Comparison of ENCODE assay signal across 25 cellular contexts in genomic region chr5:157908459-157908858, GRCh38. TPM values are rescaled to one million over a fixed set of nuclear protein-coding genes. Genes with fewer than 3 reads are reported as not detected.
DNase-seq lines count a peak whose midpoint lies in the region; ATAC-seq and TF ChIP-seq lines count a peak whose summit lies in the region.
"Had no signal": no experiment of that assay in that cellular context is flagged by ENCODE, and none has a peak within 500 bp of the region (broad histone marks: within the 10 kb centered on the region; RNA-seq: fewer than 3 reads in every experiment).

No MANE protein-coding gene starts in this region.

- H3K36me3 ChIP-seq in GM23338 (ENCODE audit: insufficient read depth) = no peaks in the 10 kb centered on the region
- no peaks in the 10 kb centered on the region for H3K36me3 ChIP-seq in H7 (replicated peaks; ENCODE audit: control insufficient read depth, insufficient read depth, low read length)
- no peaks in the 10 kb centered on the region for H3K36me3 ChIP-seq in esophagus squamous epithelium
- no peaks in the 10 kb centered on the region for H3K36me3 ChIP-seq in upper lobe of right lung
- H3K36me3 ChIP-seq: BE2C, BLaER1 had no signal

- H3K27me3 Mint-ChIP-seq in GM23338 (ENCODE audit: insufficient read depth, low read depth, poor library complexity) = peaks cover 11% of the 10 kb centered on the region
- H3K27me3 Mint-ChIP-seq in activated B cell treated with CpG ODN at 0.5 μM for 24 hours = no peaks in the 10 kb centered on the region

- POLR2A ChIA-PET in activated B cell treated with CpG ODN at 0.5 μM for 24 hours (lab: Charles Lee) = no interaction called here

- H3K4me3 Mint-ChIP-seq in GM23338 (no peak overlapping the region), activated B cell treated with CpG ODN at 0.5 μM for 24 hours (no peak overlapping the region)
- H3K4me3 Mint-ChIP-seq: CD14-positive monocyte; CD4-positive, alpha-beta memory T cell; CD4-positive, CD25-positive, alpha-beta regulatory T cell; CD8-positive, alpha-beta memory T cell had no signal

- peaks cover 15% of the 10 kb centered on the region for H3K4me1 Mint-ChIP-seq in GM23338
- H3K4me1 Mint-ChIP-seq in activated B cell treated with CpG ODN at 0.5 μM for 24 hours = peaks cover 24% of the 10 kb centered on the region
- H3K4me1 Mint-ChIP-seq: CD14-positive monocyte; CD4-positive, alpha-beta memory T cell; CD4-positive, CD25-positive, alpha-beta regulatory T cell; CD8-positive, alpha-beta memory T cell had no signal

- H2AFZ ChIP-seq in GM23338 = no peak overlapping the region

- H3K27ac Mint-ChIP-seq in GM23338 = no peak overlapping the region
- peak overlapping the region; percentile 38 for H3K27ac Mint-ChIP-seq in activated B cell treated with CpG ODN at 0.5 μM for 24 hours
- H3K27ac Mint-ChIP-seq: CD14-positive monocyte; CD4-positive, alpha-beta memory T cell; CD4-positive, CD25-positive, alpha-beta regulatory T cell; CD8-positive, alpha-beta memory T cell had no signal

- H3K27ac ChIP-seq in GM23338 (ENCODE audit: low read depth) (no peak overlapping the region), esophagus squamous epithelium (no peak overlapping the region), upper lobe of right lung (no peak overlapping the region)
- H3K27ac ChIP-seq: BLaER1 had no signal

- H4K20me1 ChIP-seq in GM23338 (replicated peaks; ENCODE audit: insufficient read depth) = no peaks in the 10 kb centered on the region
- H4K20me1 ChIP-seq: BLaER1 had no signal

- TF ChIP-seq CTCF in GM23338 (conservative IDR thresholded peaks at IDR 0.05; ENCODE audit: low read depth in 2 of 2) = no peak
- TF ChIP-seq CTCF in activated B cell treated with CpG ODN at 0.5 μM for 24 hours (IDR thresholded peaks at IDR 0.05) = no peak
- TF ChIP-seq CTCF in esophagus squamous epithelium (IDR thresholded peaks at IDR 0.05) = no peak
- no peak for TF ChIP-seq CTCF in upper lobe of right lung (IDR thresholded peaks at IDR 0.05)

- 88 to 92% methylated on average over 1 of the region's 1 CpG for WGBS in esophagus squamous epithelium, 2 donors

- intact Hi-C loops in activated B cell treated with CpG ODN at 0.5 μM for 24 hours (cut with micrococcal nuclease) = no loop called here
- intact Hi-C loops in esophagus squamous epithelium (cut with DNase I) = no loop called here
- intact Hi-C loops in upper lobe of right lung (cut with DNase I) = no loop called here

- H3K79me2 ChIP-seq in GM23338 (replicated peaks; ENCODE audit: insufficient read depth) = no peaks in the 10 kb centered on the region

- no peak overlapping the region for H3K4me2 ChIP-seq in GM23338
- H3K4me2 ChIP-seq: BLaER1 had no signal

- TF ChIP-seq POLR2A in esophagus squamous epithelium (IDR thresholded peaks at IDR 0.05) = no peak

- H3K27me3 ChIP-seq in GM23338 (ENCODE audit: insufficient read depth) = no peaks in the 10 kb centered on the region
- no peaks in the 10 kb centered on the region for H3K27me3 ChIP-seq in H7 (ENCODE audit: control insufficient read depth, insufficient read depth, low read length)
- no peaks in the 10 kb centered on the region for H3K27me3 ChIP-seq in esophagus squamous epithelium
- no peaks in the 10 kb centered on the region for H3K27me3 ChIP-seq in upper lobe of right lung
- H3K27me3 ChIP-seq: BE2C, BLaER1 had no signal

- H3K9me3 ChIP-seq in esophagus squamous epithelium (no peaks in the 10 kb centered on the region), upper lobe of right lung (no peaks in the 10 kb centered on the region)
- H3K9me3 ChIP-seq: BE2C, BLaER1 had no signal

- ATAC-seq in GM23338 = peak; percentile 73
- ATAC-seq in activated B cell treated with CpG ODN at 0.5 μM for 24 hours (ENCODE audit: low read depth) = no peak
- no peak for ATAC-seq in HG03280 (IDR thresholded peaks at IDR 0.05; ENCODE audit: unreplicated experiment)
- no peak for ATAC-seq in upper lobe of right lung
- ATAC-seq: GM12878 had no signal

- H3K4me1 ChIP-seq in GM23338 (ENCODE audit: insufficient read depth) (no peaks in the 10 kb centered on the region), esophagus squamous epithelium (peaks cover under 1 to 26% (median 5%) of the 10 kb centered on the region in 3 donors), upper lobe of right lung (peaks cover 10% of the 10 kb centered on the region)
- H3K4me1 ChIP-seq: BE2C had no signal

- H3K4me3 ChIP-seq in GM23338 (no peak overlapping the region), H7 (ENCODE audit: insufficient read depth, low read depth, low read length) (no peak overlapping the region), esophagus squamous epithelium (no peak overlapping the region), upper lobe of right lung (no peak overlapping the region)
- H3K4me3 ChIP-seq: BLaER1, GM12878 had no signal

- H3F3A ChIP-seq in GM23338 (replicated peaks; ENCODE audit: low read depth) = no peaks in the 10 kb centered on the region

- H3K36me3 Mint-ChIP-seq in GM23338 (ENCODE audit: low read depth) (no peaks in the 10 kb centered on the region), activated B cell treated with CpG ODN at 0.5 μM for 24 hours (ENCODE audit: low read depth) (no peaks in the 10 kb centered on the region)
- H3K36me3 Mint-ChIP-seq: CD14-positive monocyte; CD4-positive, alpha-beta memory T cell; CD4-positive, CD25-positive, alpha-beta regulatory T cell; CD8-positive, alpha-beta memory T cell had no signal

- DNase-seq in GM23338 (ENCODE audit: low spot score) (no peak), H7 (peak; percentile 29), activated B cell treated with CpG ODN at 0.5 μM for 24 hours (no peak), mesenteric fat pad (ENCODE audit: low spot score) (peak; percentile 4), esophagus squamous epithelium (lab: John Stamatoyannopoulos, UW) (no peak), upper lobe of right lung (no peak)
- DNase-seq: 8988T; ACHN; BE2C; C1 segment of cervical spinal cord; CD4-positive, alpha-beta memory T cell; CD4-positive, CD25-positive, alpha-beta regulatory T cell; CD8-positive, alpha-beta memory T cell; COR-L47; DMS 273 treated with DMSO at 0.1 percent for 48 hours; DMS153; DMS53; DMS79; DND-41; EL; GDM1 had no signal

- H3K9me3 Mint-ChIP-seq in GM23338 (no peaks in the 10 kb centered on the region; the same call in 2 of the 3 replicates), activated B cell treated with CpG ODN at 0.5 μM for 24 hours (no peaks in the 10 kb centered on the region)
- H3K9me3 Mint-ChIP-seq: CD4-positive, CD25-positive, alpha-beta regulatory T cell; CD8-positive, alpha-beta memory T cell had no signal

- H3K9me2 ChIP-seq in GM23338 (ENCODE audit: insufficient read depth) = no peaks in the 10 kb centered on the region

- CTCF ChIA-PET in activated B cell treated with CpG ODN at 0.5 μM for 24 hours (lab: Charles Lee) = no interaction called here

TF ChIP-seq in GM23338, 12 proteins besides CTCF, POLR2A, EP300 and RAD21 (continues in another document):
- TF ChIP-seq POLR2AphosphoS5 (IDR thresholded peaks at IDR 0.05; ENCODE audit: low read depth) = no peak
- TF ChIP-seq ETS1 (IDR thresholded peaks at IDR 0.05) = no peak

RNA-seq across cellular contexts. Expression of gene CLINT1, which starts 49.5 kb away (rescaled TPM):
- total RNA-seq in GM23338 (2014; rRNA removed; shearing (Covaris generic)) = 82.1 and 101 TPM in 2 replicates
- polyA plus RNA-seq in GM23338 (2016; fragmentation: Nextera tagmentation; extraction: Ambion mirVana) = 66.3 and 71.7 TPM in 2 replicates
- 74.9 and 78.4 TPM in 2 replicates for total RNA-seq in H7 (2014; rRNA removed; shearing (Covaris generic))
- 92.4 and 105 TPM in 2 replicates for total RNA-seq in activated B cell treated with CpG ODN at 0.5 μM for 24 hours
- 74.6 TPM for total RNA-seq in mesenteric fat pad
- total RNA-seq in esophagus squamous epithelium = 100 to 1,000 TPM; 109 to 165 (median 152) TPM
- total RNA-seq in upper lobe of right lung = 84.6 TPM

Comparison
In these comparisons a context has a peak if more than half of its experiments do, and no peak if none do; other contexts are left out.
1. DNase-seq: peak in H7 (single experiment) and mesenteric fat pad (single experiment); none in GM23338 (single experiment), activated B cell treated with CpG ODN at 0.5 μM for 24 hours (single experiment), esophagus squamous epithelium (single experiment) and upper lobe of right lung (single experiment).